ENCODE assay signal across 2 cellular contexts in genomic region chr3:35675206-35675605, GRCh38.
TF ChIP-seq lines count a peak whose summit lies in the region.

No MANE protein-coding gene starts in this region.

TF ChIP-seq in liver, 16 proteins besides CTCF, POLR2A, EP300 and RAD21:
- TF ChIP-seq REST (IDR thresholded peaks at IDR 0.05) (peak; percentile 39), RXRA (IDR thresholded peaks at IDR 0.05) (peak in 1 of 2 donors; percentile 81), NR2F2 (IDR thresholded peaks at IDR 0.05) (no peak), ZBTB33 (IDR thresholded peaks at IDR 0.05) (peak; percentile 33), SP1 (IDR thresholded peaks at IDR 0.05) (peak; percentile 31), ATF3 (IDR thresholded peaks at IDR 0.05) (no peak), GABPA (IDR thresholded peaks at IDR 0.05 in 1 of 2, conservative IDR thresholded peaks at IDR 0.05 in 1 of 2) (no peak), FOXA2 (IDR thresholded peaks at IDR 0.05) (peak; percentile 16), YY1 (IDR thresholded peaks at IDR 0.05) (peak; percentile 81), HNF4G (IDR thresholded peaks at IDR 0.05) (peak; percentile 27), JUND (IDR thresholded peaks at IDR 0.05) (peak in 1 of 2 donors; percentile 67), MAX (IDR thresholded peaks at IDR 0.05) (peak; percentile 39), HNF4A (conservative IDR thresholded peaks at IDR 0.05) (peak; percentile 77 to 91), TAF1 (conservative IDR thresholded peaks at IDR 0.05) (no peak), EGR1 (IDR thresholded peaks at IDR 0.05; ENCODE audit: low read depth in 2 of 2) (peak in 1 of 2 donors; percentile 22), FOXA1 (IDR thresholded peaks at IDR 0.05) (no peak)

TF ChIP-seq in HepG2, 621 proteins besides CTCF, POLR2A, EP300 and RAD21 (continued from another document):
- no peak for TF ChIP-seq BCLAF1 (IDR thresholded peaks at IDR 0.05)
- TF ChIP-seq THAP9 (CRISPR knock-in tag; IDR thresholded peaks at IDR 0.05; ENCODE audit: borderline replicate concordance): no peak
- TF ChIP-seq BORCS8-MEF2B (CRISPR knock-in tag; IDR thresholded peaks at IDR 0.05): no peak
- TF ChIP-seq ZNF598 (CRISPR knock-in tag; IDR thresholded peaks at IDR 0.05; ENCODE audit: borderline replicate concordance): no peak
- no peak for TF ChIP-seq HNRNPL (IDR thresholded peaks at IDR 0.05; ENCODE audit: low read depth, low read length)
- no peak for TF ChIP-seq ZNF318 (CRISPR knock-in tag; IDR thresholded peaks at IDR 0.05)
- no peak for TF ChIP-seq ZNF350 (CRISPR knock-in tag; IDR thresholded peaks at IDR 0.05; ENCODE audit: borderline replicate concordance, low read depth)
- no peak for TF ChIP-seq FOSL1 (CRISPR knock-in tag; IDR thresholded peaks at IDR 0.05; ENCODE audit: borderline replicate concordance)
